In the genomic region with DNA sequence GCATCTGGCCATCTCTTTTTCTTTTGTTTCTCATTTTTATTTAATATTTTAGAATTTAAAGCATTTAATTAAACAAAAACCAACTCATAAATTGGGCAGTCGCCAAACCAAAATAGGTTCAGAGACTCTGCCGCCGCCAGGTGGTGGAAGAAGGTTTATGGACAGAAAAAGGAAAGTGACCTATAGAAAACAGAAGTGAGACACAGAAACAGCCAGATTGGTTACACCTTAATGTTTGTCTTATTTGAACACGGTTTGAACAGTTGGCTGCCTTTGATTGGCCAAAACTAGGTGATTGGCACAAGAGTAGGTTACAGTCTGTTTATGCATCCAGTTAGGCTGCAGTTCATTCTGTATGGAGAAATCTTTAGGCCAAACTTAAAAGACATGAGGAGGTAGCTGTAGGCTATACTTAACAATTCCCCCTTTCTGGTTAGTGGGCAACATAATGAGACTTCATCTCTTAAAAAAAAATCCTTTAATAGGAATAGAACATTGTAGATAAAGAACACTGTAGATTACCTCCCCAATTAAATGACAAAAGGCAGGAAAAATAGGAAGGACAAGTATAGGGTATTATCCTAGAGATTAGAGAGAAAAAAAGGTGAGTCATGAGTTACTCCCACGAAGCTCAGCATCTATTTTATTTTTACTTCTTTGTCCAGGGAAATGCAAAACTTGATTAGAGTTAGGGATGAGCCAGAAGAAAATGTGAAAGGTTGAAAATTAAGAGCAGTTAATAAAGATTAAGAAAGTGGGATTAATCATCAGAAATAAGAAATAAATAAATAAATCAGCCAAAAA, we compare ENCODE assay signal across 1 cellular context.
TF ChIP-seq lines count a peak whose summit lies in the region.

No MANE protein-coding gene starts in this region.

TF ChIP-seq in GM12878, 131 proteins besides CTCF, POLR2A, EP300 and RAD21 (continued from another document):
- TF ChIP-seq, protein P1, sequence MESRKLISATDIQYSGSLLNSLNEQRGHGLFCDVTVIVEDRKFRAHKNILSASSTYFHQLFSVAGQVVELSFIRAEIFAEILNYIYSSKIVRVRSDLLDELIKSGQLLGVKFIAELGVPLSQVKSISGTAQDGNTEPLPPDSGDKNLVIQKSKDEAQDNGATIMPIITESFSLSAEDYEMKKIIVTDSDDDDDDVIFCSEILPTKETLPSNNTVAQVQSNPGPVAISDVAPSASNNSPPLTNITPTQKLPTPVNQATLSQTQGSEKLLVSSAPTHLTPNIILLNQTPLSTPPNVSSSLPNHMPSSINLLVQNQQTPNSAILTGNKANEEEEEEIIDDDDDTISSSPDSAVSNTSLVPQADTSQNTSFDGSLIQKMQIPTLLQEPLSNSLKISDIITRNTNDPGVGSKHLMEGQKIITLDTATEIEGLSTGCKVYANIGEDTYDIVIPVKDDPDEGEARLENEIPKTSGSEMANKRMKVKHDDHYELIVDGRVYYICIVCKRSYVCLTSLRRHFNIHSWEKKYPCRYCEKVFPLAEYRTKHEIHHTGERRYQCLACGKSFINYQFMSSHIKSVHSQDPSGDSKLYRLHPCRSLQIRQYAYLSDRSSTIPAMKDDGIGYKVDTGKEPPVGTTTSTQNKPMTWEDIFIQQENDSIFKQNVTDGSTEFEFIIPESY (IDR thresholded peaks at IDR 0.05): peak; percentile 90; the same call in 1 of the 2 replicates
- no peak for TF ChIP-seq HDAC2 (IDR thresholded peaks at IDR 0.05)
- TF ChIP-seq, protein P2, sequence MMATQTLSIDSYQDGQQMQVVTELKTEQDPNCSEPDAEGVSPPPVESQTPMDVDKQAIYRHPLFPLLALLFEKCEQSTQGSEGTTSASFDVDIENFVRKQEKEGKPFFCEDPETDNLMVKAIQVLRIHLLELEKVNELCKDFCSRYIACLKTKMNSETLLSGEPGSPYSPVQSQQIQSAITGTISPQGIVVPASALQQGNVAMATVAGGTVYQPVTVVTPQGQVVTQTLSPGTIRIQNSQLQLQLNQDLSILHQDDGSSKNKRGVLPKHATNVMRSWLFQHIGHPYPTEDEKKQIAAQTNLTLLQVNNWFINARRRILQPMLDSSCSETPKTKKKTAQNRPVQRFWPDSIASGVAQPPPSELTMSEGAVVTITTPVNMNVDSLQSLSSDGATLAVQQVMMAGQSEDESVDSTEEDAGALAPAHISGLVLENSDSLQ (IDR thresholded peaks at IDR 0.05): peak; percentile 86
- TF ChIP-seq ZNF384 (IDR thresholded peaks at IDR 0.05; ENCODE audit: borderline replicate concordance, low read depth, low read length): no peak
- no peak for TF ChIP-seq RELA (IDR thresholded peaks at IDR 0.05; ENCODE audit: borderline replicate concordance, partially characterized antibody)
- no peak for TF ChIP-seq ZNF24 (IDR thresholded peaks at IDR 0.05)
- TF ChIP-seq, protein P3, sequence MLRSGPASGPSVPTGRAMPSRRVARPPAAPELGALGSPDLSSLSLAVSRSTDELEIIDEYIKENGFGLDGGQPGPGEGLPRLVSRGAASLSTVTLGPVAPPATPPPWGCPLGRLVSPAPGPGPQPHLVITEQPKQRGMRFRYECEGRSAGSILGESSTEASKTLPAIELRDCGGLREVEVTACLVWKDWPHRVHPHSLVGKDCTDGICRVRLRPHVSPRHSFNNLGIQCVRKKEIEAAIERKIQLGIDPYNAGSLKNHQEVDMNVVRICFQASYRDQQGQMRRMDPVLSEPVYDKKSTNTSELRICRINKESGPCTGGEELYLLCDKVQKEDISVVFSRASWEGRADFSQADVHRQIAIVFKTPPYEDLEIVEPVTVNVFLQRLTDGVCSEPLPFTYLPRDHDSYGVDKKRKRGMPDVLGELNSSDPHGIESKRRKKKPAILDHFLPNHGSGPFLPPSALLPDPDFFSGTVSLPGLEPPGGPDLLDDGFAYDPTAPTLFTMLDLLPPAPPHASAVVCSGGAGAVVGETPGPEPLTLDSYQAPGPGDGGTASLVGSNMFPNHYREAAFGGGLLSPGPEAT (IDR thresholded peaks at IDR 0.05; ENCODE audit: low read depth): no peak
- no peak for TF ChIP-seq FOS (IDR thresholded peaks at IDR 0.05; ENCODE audit: borderline replicate concordance, extremely low read depth, insufficient read length)
- no peak for TF ChIP-seq BACH1 (IDR thresholded peaks at IDR 0.05; ENCODE audit: borderline replicate concordance)
- TF ChIP-seq YBX1 (IDR thresholded peaks at IDR 0.05): no peak
- TF ChIP-seq SPI1 (IDR thresholded peaks at IDR 0.05; ENCODE audit: borderline replicate concordance, insufficient read depth, low read depth, low read length): 0 out of 2 replicates have a peak, but pooled peaks have one; percentile 7
- TF ChIP-seq, protein P4, sequence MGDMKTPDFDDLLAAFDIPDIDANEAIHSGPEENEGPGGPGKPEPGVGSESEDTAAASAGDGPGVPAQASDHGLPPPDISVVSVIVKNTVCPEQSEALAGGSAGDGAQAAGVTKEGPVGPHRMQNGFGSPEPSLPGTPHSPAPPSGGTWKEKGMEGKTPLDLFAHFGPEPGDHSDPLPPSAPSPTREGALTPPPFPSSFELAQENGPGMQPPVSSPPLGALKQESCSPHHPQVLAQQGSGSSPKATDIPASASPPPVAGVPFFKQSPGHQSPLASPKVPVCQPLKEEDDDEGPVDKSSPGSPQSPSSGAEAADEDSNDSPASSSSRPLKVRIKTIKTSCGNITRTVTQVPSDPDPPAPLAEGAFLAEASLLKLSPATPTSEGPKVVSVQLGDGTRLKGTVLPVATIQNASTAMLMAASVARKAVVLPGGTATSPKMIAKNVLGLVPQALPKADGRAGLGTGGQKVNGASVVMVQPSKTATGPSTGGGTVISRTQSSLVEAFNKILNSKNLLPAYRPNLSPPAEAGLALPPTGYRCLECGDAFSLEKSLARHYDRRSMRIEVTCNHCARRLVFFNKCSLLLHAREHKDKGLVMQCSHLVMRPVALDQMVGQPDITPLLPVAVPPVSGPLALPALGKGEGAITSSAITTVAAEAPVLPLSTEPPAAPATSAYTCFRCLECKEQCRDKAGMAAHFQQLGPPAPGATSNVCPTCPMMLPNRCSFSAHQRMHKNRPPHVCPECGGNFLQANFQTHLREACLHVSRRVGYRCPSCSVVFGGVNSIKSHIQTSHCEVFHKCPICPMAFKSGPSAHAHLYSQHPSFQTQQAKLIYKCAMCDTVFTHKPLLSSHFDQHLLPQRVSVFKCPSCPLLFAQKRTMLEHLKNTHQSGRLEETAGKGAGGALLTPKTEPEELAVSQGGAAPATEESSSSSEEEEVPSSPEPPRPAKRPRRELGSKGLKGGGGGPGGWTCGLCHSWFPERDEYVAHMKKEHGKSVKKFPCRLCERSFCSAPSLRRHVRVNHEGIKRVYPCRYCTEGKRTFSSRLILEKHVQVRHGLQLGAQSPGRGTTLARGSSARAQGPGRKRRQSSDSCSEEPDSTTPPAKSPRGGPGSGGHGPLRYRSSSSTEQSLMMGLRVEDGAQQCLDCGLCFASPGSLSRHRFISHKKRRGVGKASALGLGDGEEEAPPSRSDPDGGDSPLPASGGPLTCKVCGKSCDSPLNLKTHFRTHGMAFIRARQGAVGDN (IDR thresholded peaks at IDR 0.05): no peak
- no peak for TF ChIP-seq ZNF207 (IDR thresholded peaks at IDR 0.05; ENCODE audit: borderline replicate concordance)
- TF ChIP-seq CREB1 (IDR thresholded peaks at IDR 0.05; ENCODE audit: low read depth): no peak
- TF ChIP-seq, protein P5, sequence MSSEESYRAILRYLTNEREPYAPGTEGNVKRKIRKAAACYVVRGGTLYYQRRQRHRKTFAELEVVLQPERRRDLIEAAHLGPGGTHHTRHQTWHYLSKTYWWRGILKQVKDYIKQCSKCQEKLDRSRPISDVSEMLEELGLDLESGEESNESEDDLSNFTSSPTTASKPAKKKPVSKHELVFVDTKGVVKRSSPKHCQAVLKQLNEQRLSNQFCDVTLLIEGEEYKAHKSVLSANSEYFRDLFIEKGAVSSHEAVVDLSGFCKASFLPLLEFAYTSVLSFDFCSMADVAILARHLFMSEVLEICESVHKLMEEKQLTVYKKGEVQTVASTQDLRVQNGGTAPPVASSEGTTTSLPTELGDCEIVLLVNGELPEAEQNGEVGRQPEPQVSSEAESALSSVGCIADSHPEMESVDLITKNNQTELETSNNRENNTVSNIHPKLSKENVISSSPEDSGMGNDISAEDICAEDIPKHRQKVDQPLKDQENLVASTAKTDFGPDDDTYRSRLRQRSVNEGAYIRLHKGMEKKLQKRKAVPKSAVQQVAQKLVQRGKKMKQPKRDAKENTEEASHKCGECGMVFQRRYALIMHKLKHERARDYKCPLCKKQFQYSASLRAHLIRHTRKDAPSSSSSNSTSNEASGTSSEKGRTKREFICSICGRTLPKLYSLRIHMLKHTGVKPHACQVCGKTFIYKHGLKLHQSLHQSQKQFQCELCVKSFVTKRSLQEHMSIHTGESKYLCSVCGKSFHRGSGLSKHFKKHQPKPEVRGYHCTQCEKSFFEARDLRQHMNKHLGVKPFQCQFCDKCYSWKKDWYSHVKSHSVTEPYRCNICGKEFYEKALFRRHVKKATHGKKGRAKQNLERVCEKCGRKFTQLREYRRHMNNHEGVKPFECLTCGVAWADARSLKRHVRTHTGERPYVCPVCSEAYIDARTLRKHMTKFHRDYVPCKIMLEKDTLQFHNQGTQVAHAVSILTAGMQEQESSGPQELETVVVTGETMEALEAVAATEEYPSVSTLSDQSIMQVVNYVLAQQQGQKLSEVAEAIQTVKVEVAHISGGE (CRISPR knock-in tag; IDR thresholded peaks at IDR 0.05): no peak
- no peak for TF ChIP-seq MYB (IDR thresholded peaks at IDR 0.05; ENCODE audit: borderline replicate concordance, low read depth, low read length)
- no peak for TF ChIP-seq FOXM1 (IDR thresholded peaks at IDR 0.05; ENCODE audit: low read depth, low read length)
- TF ChIP-seq NR2C1 (IDR thresholded peaks at IDR 0.05): no peak
- TF ChIP-seq, protein P6, sequence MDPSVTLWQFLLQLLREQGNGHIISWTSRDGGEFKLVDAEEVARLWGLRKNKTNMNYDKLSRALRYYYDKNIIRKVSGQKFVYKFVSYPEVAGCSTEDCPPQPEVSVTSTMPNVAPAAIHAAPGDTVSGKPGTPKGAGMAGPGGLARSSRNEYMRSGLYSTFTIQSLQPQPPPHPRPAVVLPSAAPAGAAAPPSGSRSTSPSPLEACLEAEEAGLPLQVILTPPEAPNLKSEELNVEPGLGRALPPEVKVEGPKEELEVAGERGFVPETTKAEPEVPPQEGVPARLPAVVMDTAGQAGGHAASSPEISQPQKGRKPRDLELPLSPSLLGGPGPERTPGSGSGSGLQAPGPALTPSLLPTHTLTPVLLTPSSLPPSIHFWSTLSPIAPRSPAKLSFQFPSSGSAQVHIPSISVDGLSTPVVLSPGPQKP (IDR thresholded peaks at IDR 0.05; ENCODE audit: low read depth, low read length): no peak
- TF ChIP-seq TCF12 (IDR thresholded peaks at IDR 0.05; ENCODE audit: low read depth, low read length): no peak
- TF ChIP-seq MEF2B (IDR thresholded peaks at IDR 0.05; ENCODE audit: partially characterized antibody, poor library complexity, severe bottlenecking): no peak
